8 cellular contexts compared by ENCODE assay signal in genomic region chr22:20084547-20085413, GRCh38. TPM values are rescaled to one million over a fixed set of nuclear protein-coding genes. Genes with fewer than 3 reads are reported as not detected.
DNase-seq lines count a peak whose midpoint lies in the region; ATAC-seq and TF ChIP-seq lines count a peak whose summit lies in the region.

No MANE protein-coding gene starts in this region.

- no peak for TF ChIP-seq CTCF in lower lobe of right lung (IDR thresholded peaks at IDR 0.05)

- POLR2A ChIA-PET in naive thymus-derived CD8-positive, alpha-beta T cell (lab: Charles Lee), result no interaction called here

- peaks cover 4 to 70% (median 43%) of the 10 kb centered on the region in 4 donors for H3K4me1 Mint-ChIP-seq in CD4-positive, CD25-positive, alpha-beta regulatory T cell
- H3K4me1 Mint-ChIP-seq in activated naive CD8-positive, alpha-beta T cell treated with anti-CD3 and anti-CD28 coated beads for 36 hours, result peaks cover 41% of the 10 kb centered on the region
- peaks cover 34 to 73% (median 70%) of the 10 kb centered on the region in 4 donors for H3K4me1 Mint-ChIP-seq in naive thymus-derived CD8-positive, alpha-beta T cell

- no peak overlapping the region for H3K27ac Mint-ChIP-seq in CD4-positive, CD25-positive, alpha-beta regulatory T cell
- H3K27ac Mint-ChIP-seq in activated naive CD8-positive, alpha-beta T cell treated with anti-CD3 and anti-CD28 coated beads for 36 hours, result no peak overlapping the region
- peak overlapping the region in 5 of 10 donors; percentile 66 to 88 (median 71) for H3K27ac Mint-ChIP-seq in naive thymus-derived CD8-positive, alpha-beta T cell

- H3K27ac ChIP-seq in CD4-positive, CD25-positive, alpha-beta regulatory T cell (ENCODE audit: insufficient read depth, low read length, poor library complexity, severe bottlenecking), result peak overlapping the region; percentile 5
- H3K27ac ChIP-seq in lower lobe of right lung, result no peak overlapping the region

- H3K9me3 ChIP-seq in CD4-positive, CD25-positive, alpha-beta regulatory T cell (ENCODE audit: control insufficient read depth in 2 of 2, low read length in 2 of 2), result no peaks in the 10 kb centered on the region
- H3K9me3 ChIP-seq in HAP-1 (no peaks in the 10 kb centered on the region), lower lobe of right lung (no peaks in the 10 kb centered on the region)

- H3K36me3 Mint-ChIP-seq in CD4-positive, CD25-positive, alpha-beta regulatory T cell, result peaks cover 34% of the 10 kb centered on the region
- peaks cover 46% of the 10 kb centered on the region for H3K36me3 Mint-ChIP-seq in activated naive CD8-positive, alpha-beta T cell treated with anti-CD3 and anti-CD28 coated beads for 36 hours
- peaks cover 0 to 48% (median 15%) of the 10 kb centered on the region in 3 donors for H3K36me3 Mint-ChIP-seq in naive thymus-derived CD8-positive, alpha-beta T cell

- DNase-seq in CD4-positive, CD25-positive, alpha-beta regulatory T cell, result no peak
- DNase-seq in HAP-1 (ENCODE audit: low spot score in 2 of 2), result peak; percentile 29 to 75
- DNase-seq in activated naive CD8-positive, alpha-beta T cell treated with anti-CD3 and anti-CD28 coated beads for 36 hours, result peak; percentile 31
- peak; percentile 45 for DNase-seq in lower lobe of right lung
- DNase-seq in naive thymus-derived CD8-positive, alpha-beta T cell, result no peak
- DNase-seq in NOMO-1 treated with DMSO at 0.1 percent for 48 hours (lab: John Stamatoyannopoulos, UW; ENCODE audit: unreplicated experiment), result no peak
- DNase-seq in NCI-H748 (lab: John Stamatoyannopoulos, UW; ENCODE audit: unreplicated experiment), result no peak

- intact Hi-C loops in lower lobe of right lung (cut with DNase I), result no loop called here

- peaks cover 41% of the 10 kb centered on the region for H3K4me1 ChIP-seq in CD4-positive, CD25-positive, alpha-beta regulatory T cell (ENCODE audit: control insufficient read depth, insufficient read depth, low read length, poor library complexity, severe bottlenecking)
- peaks cover 6% of the 10 kb centered on the region for H3K4me1 ChIP-seq in HAP-1
- H3K4me1 ChIP-seq in lower lobe of right lung, result peaks cover 45% of the 10 kb centered on the region

- peaks cover 0 to 1% (median 0%) of the 10 kb centered on the region in 7 donors for H3K9me3 Mint-ChIP-seq in CD4-positive, CD25-positive, alpha-beta regulatory T cell
- no peaks in the 10 kb centered on the region for H3K9me3 Mint-ChIP-seq in activated naive CD8-positive, alpha-beta T cell treated with anti-CD3 and anti-CD28 coated beads for 36 hours
- H3K9me3 Mint-ChIP-seq in naive thymus-derived CD8-positive, alpha-beta T cell, result no peaks in the 10 kb centered on the region

- no peak for ATAC-seq in CD4-positive, CD25-positive, alpha-beta regulatory T cell (ENCODE audit: low read depth in 2 of 2)
- ATAC-seq in lower lobe of right lung (no peak), GM19463 (IDR thresholded peaks at IDR 0.05; ENCODE audit: unreplicated experiment) (no peak)
- ATAC-seq in naive thymus-derived CD8-positive, alpha-beta T cell, result no peak

- H3K4me3 ChIP-seq in CD4-positive, CD25-positive, alpha-beta regulatory T cell (ENCODE audit: low read depth, low read length), result no peak overlapping the region
- H3K4me3 ChIP-seq in HAP-1, result no peak overlapping the region
- H3K4me3 ChIP-seq in lower lobe of right lung, result no peak overlapping the region

- peaks cover 43% of the 10 kb centered on the region for H3K36me3 ChIP-seq in CD4-positive, CD25-positive, alpha-beta regulatory T cell (ENCODE audit: control insufficient read depth, insufficient read depth, low read length)
- H3K36me3 ChIP-seq in HAP-1 (replicated peaks) (peaks cover 64% of the 10 kb centered on the region), lower lobe of right lung (peaks cover 42% of the 10 kb centered on the region)

- no peaks in the 10 kb centered on the region for H3K27me3 ChIP-seq in CD4-positive, CD25-positive, alpha-beta regulatory T cell (ENCODE audit: control insufficient read depth, insufficient read depth, low read length)
- H3K27me3 ChIP-seq in HAP-1 (ENCODE audit: low read depth) (no peaks in the 10 kb centered on the region), lower lobe of right lung (ENCODE audit: low read depth) (no peaks in the 10 kb centered on the region)

- H3K27me3 Mint-ChIP-seq in CD4-positive, CD25-positive, alpha-beta regulatory T cell, result no peaks in the 10 kb centered on the region
- H3K27me3 Mint-ChIP-seq in activated naive CD8-positive, alpha-beta T cell treated with anti-CD3 and anti-CD28 coated beads for 36 hours, result no peaks in the 10 kb centered on the region
- no peaks in the 10 kb centered on the region for H3K27me3 Mint-ChIP-seq in naive thymus-derived CD8-positive, alpha-beta T cell

- peak overlapping the region in 2 of 4 donors; percentile 28 to 58 for H3K4me3 Mint-ChIP-seq in CD4-positive, CD25-positive, alpha-beta regulatory T cell
- no peak overlapping the region for H3K4me3 Mint-ChIP-seq in activated naive CD8-positive, alpha-beta T cell treated with anti-CD3 and anti-CD28 coated beads for 36 hours
- H3K4me3 Mint-ChIP-seq in naive thymus-derived CD8-positive, alpha-beta T cell, result peak overlapping the region in 3 of 10 donors; percentile 26 to 71 (median 61)

- in situ Hi-C loops in HAP-1 (cut with MboI; ENCODE audit: low sequenced_read_pairs), result no loop called here

RNA-seq across cellular contexts. Expression of gene DGCR8, which starts 4.7 kb away (rescaled TPM):
- total RNA-seq in CD4-positive, CD25-positive, alpha-beta regulatory T cell, result 41.1 TPM
- 1 to 10 TPM; 2.7 to 6.6 (median 4.5) TPM for polyA plus RNA-seq in CD4-positive, CD25-positive, alpha-beta regulatory T cell
- 10 to 100 TPM; 42.6 to 47.0 TPM for total RNA-seq in activated naive CD8-positive, alpha-beta T cell treated with anti-CD3 and anti-CD28 coated beads for 36 hours
- 29.5 TPM for total RNA-seq in lower lobe of right lung
- total RNA-seq in naive thymus-derived CD8-positive, alpha-beta T cell, result 10 to 100 TPM; 51.3 to 53.3 TPM
- polyA plus RNA-seq in naive thymus-derived CD8-positive, alpha-beta T cell, result 1 to 10 TPM; 4.0 to 6.0 (median 4.4) TPM

RNA-seq across cellular contexts. Expression of gene RANBP1, which starts 31.1 kb away (rescaled TPM):
- total RNA-seq in CD4-positive, CD25-positive, alpha-beta regulatory T cell, result 67.2 TPM
- polyA plus RNA-seq in CD4-positive, CD25-positive, alpha-beta regulatory T cell, result 10 to 100 TPM; 80.7 to 93.9 (median 90.2) TPM
- 100 to 1,000 TPM; 492 to 506 TPM for total RNA-seq in activated naive CD8-positive, alpha-beta T cell treated with anti-CD3 and anti-CD28 coated beads for 36 hours
- 58.3 TPM for total RNA-seq in lower lobe of right lung
- 10 to 100 TPM; 64.0 to 67.0 TPM for total RNA-seq in naive thymus-derived CD8-positive, alpha-beta T cell
- polyA plus RNA-seq in naive thymus-derived CD8-positive, alpha-beta T cell, result 100 to 1,000 TPM in 1 of 3 donors, 10 to 100 TPM in 2; 72.5 to 106 (median 92.7) TPM

RNA-seq across cellular contexts. Expression of gene TRMT2A, which starts 32.2 kb away (rescaled TPM):
- 75.2 TPM for total RNA-seq in CD4-positive, CD25-positive, alpha-beta regulatory T cell
- 10 to 100 TPM; 24.5 to 30.2 (median 28.1) TPM for polyA plus RNA-seq in CD4-positive, CD25-positive, alpha-beta regulatory T cell
- 100 to 1,000 TPM; 124 to 139 TPM for total RNA-seq in activated naive CD8-positive, alpha-beta T cell treated with anti-CD3 and anti-CD28 coated beads for 36 hours
- 70.4 TPM for total RNA-seq in lower lobe of right lung
- total RNA-seq in naive thymus-derived CD8-positive, alpha-beta T cell, result 100 to 1,000 TPM; 120 to 123 TPM
- polyA plus RNA-seq in naive thymus-derived CD8-positive, alpha-beta T cell, result 10 to 100 TPM; 24.8 to 36.8 (median 32.5) TPM

RNA-seq across cellular contexts. Expression of gene ZDHHC8, which starts 46.8 kb away (rescaled TPM):
- 76.7 TPM for total RNA-seq in CD4-positive, CD25-positive, alpha-beta regulatory T cell
- polyA plus RNA-seq in CD4-positive, CD25-positive, alpha-beta regulatory T cell, result 1 to 10 TPM; 1.2 to 4.3 (median 1.6) TPM
- total RNA-seq in activated naive CD8-positive, alpha-beta T cell treated with anti-CD3 and anti-CD28 coated beads for 36 hours, result 10 to 100 TPM; 63.4 to 66.6 TPM
- total RNA-seq in lower lobe of right lung, result 77.2 TPM
- total RNA-seq in naive thymus-derived CD8-positive, alpha-beta T cell, result 10 to 100 TPM; 93.5 to 99.2 TPM
- polyA plus RNA-seq in naive thymus-derived CD8-positive, alpha-beta T cell, result 1 to 10 TPM; 1.4 to 4.6 (median 2.6) TPM

Comparison
In these comparisons a context has a peak if more than half of its experiments do, and no peak if none do; other contexts are left out.
1. DNase-seq: peak in HAP-1 (2 of 2), activated naive CD8-positive, alpha-beta T cell treated with anti-CD3 and anti-CD28 coated beads for 36 hours (single experiment) and lower lobe of right lung (single experiment); none in CD4-positive, CD25-positive, alpha-beta regulatory T cell (0 of 3), naive thymus-derived CD8-positive, alpha-beta T cell (0 of 10), NOMO-1 treated with DMSO at 0.1 percent for 48 hours (single experiment) and NCI-H748 (single experiment).